Comparison of ENCODE assay signal across 15 cellular contexts in genomic region chr1:54228638-54229079, GRCh38. TPM values are rescaled to one million over a fixed set of nuclear protein-coding genes. Genes with fewer than 3 reads are reported as not detected.
DNase-seq lines count a peak whose midpoint lies in the region; ATAC-seq and TF ChIP-seq lines count a peak whose summit lies in the region.
"Had no signal": no experiment of that assay in that cellular context is flagged by ENCODE, and none has a peak within 500 bp of the region (broad histone marks: within the 10 kb centered on the region; RNA-seq: fewer than 3 reads in every experiment).

No MANE protein-coding gene starts in this region.

- no peaks in the 10 kb centered on the region for H3K79me2 ChIP-seq in SK-N-SH (ENCODE audit: insufficient read depth)

- H2AFZ ChIP-seq in SK-N-SH (ENCODE audit: low read depth): no peak overlapping the region

- no peaks in the 10 kb centered on the region for H3K9me3 ChIP-seq in SK-N-SH
- H3K9me3 ChIP-seq: colonic mucosa, sigmoid colon had no signal

- H3K4me3 ChIP-seq in SK-N-SH (ENCODE audit: low read depth in 2 of 2, low read length in 1 of 2): no peak overlapping the region
- H3K4me3 ChIP-seq in brain microvascular endothelial cell (ENCODE audit: low read depth, low read length): no peak overlapping the region
- H3K4me3 ChIP-seq: colonic mucosa, lung, sigmoid colon had no signal

- no peak overlapping the region for H3K9ac ChIP-seq in SK-N-SH

- H3K36me3 ChIP-seq in SK-N-SH (replicated peaks in 1 of 2; ENCODE audit: control insufficient read depth in 1 of 2, insufficient read depth in 2 of 2, low read length in 1 of 2) (peaks cover 0 to 5% of the 10 kb centered on the region in 2 experiments), brain microvascular endothelial cell (replicated peaks) (no peaks in the 10 kb centered on the region)
- H3K36me3 ChIP-seq: colonic mucosa had no signal

- POLR2A ChIA-PET in SK-N-SH (lab: Yijun Ruan, JAX): interaction anchor here (0.7 to 1.1 kb wide), 2 partner anchors 18 to 41 kb away, joined by 3 read pairs; no protein-coding TSS in a partner anchor

- H3K27ac ChIP-seq in SK-N-SH (ENCODE audit: low read depth in 2 of 2, low read length in 1 of 2): peak overlapping the region; percentile 50 to 95
- H3K27ac ChIP-seq in VCaP: peak overlapping the region; percentile 41; the same call in 1 of the 2 replicates
- no peak overlapping the region for H3K27ac ChIP-seq in brain microvascular endothelial cell
- H3K27ac ChIP-seq: colonic mucosa had no signal

- H3K4me1 ChIP-seq in SK-N-SH (ENCODE audit: control insufficient read depth in 1 of 2, insufficient read depth in 2 of 2, low read depth in 1 of 2, low read length in 1 of 2): peaks cover 18 to 72% of the 10 kb centered on the region in 2 experiments
- H3K4me1 ChIP-seq: colonic mucosa had no signal

- H3K9me2 ChIP-seq in SK-N-SH: no peaks in the 10 kb centered on the region

- peaks cover 42% of the 10 kb centered on the region for H3K4me1 Mint-ChIP-seq in stimulated activated effector memory CD8-positive, alpha-beta T cell treated with anti-CD3 and anti-CD28 coated beads, Interleukin-12 subunit alpha, Interleukin-12 subunit beta, amount 100 ng/mL, for 72 hours

- ATAC-seq in SK-N-SH treated with all-trans-retinoic acid at 6 μM for 48 hours: no peak
- ATAC-seq in left lobe of liver: peak; percentile 12
- no peak for ATAC-seq in stimulated activated effector memory CD8-positive, alpha-beta T cell treated with anti-CD3 and anti-CD28 coated beads, Interleukin-12 subunit alpha, Interleukin-12 subunit beta, amount 100 ng/mL, for 72 hours
- no peak for ATAC-seq in omental fat pad (ENCODE audit: low FRiP score)

- H3K4me2 ChIP-seq in SK-N-SH: peak overlapping the region; percentile 58; the same call in 1 of the 2 replicates

- no peak for TF ChIP-seq EP300 in SK-N-SH (IDR thresholded peaks at IDR 0.05; ENCODE audit: borderline replicate concordance in 1 of 2, low read depth in 1 of 2, low read length in 1 of 2)

- no peak for DNase-seq in SK-N-SH
- no peak for DNase-seq in left lobe of liver (ENCODE audit: low spot score)
- no peak for DNase-seq in stimulated activated effector memory CD8-positive, alpha-beta T cell treated with anti-CD3 and anti-CD28 coated beads, Interleukin-12 subunit alpha, Interleukin-12 subunit beta, amount 100 ng/mL, for 72 hours (ENCODE audit: low spot score in 2 of 2)
- no peak for DNase-seq in GM10266 (ENCODE audit: extremely low spot score)
- DNase-seq in omental fat pad (ENCODE audit: low spot score): no peak
- DNase-seq in brain microvascular endothelial cell: no peak
- DNase-seq: activated T-cell treated with anti-CD3 and anti-CD28 coated beads, Interleukin-2, amount 50 U/mL, for 24 hours; colonic mucosa; NCI-H187 treated with DMSO at 0.1 percent for 48 hours; sigmoid colon; stimulated activated CD4-positive, alpha-beta T cell treated with anti-CD3 and anti-CD28 coated beads, Interleukin-4, amount 100 ng/mL, for 1 hour had no signal

- TF ChIP-seq RAD21 in SK-N-SH (IDR thresholded peaks at IDR 0.05; ENCODE audit: low read length): no peak

- no peaks in the 10 kb centered on the region for H3K9me3 Mint-ChIP-seq in stimulated activated effector memory CD8-positive, alpha-beta T cell treated with anti-CD3 and anti-CD28 coated beads, Interleukin-12 subunit alpha, Interleukin-12 subunit beta, amount 100 ng/mL, for 72 hours
- H3K9me3 Mint-ChIP-seq: activated T-cell treated with anti-CD3 and anti-CD28 coated beads, Interleukin-2, amount 50 U/mL, for 24 hours; naive thymus-derived CD4-positive, alpha-beta T cell had no signal

- 83% methylated on average over 4 of the region's 13 CpGs for WGBS in SK-N-SH (ENCODE audit: low lambda C conversion rate)

- H4K20me1 ChIP-seq in SK-N-SH (ENCODE audit: insufficient read depth): no peaks in the 10 kb centered on the region

- TF ChIP-seq CTCF in SK-N-SH (IDR thresholded peaks at IDR 0.05): no peak
- TF ChIP-seq CTCF in VCaP (conservative IDR thresholded peaks at IDR 0.05): no peak
- TF ChIP-seq CTCF in GM10266 (IDR thresholded peaks at IDR 0.05; ENCODE audit: control insufficient read depth, insufficient read depth, low read depth, missing control alignments): no peak
- no peak for TF ChIP-seq CTCF in omental fat pad (IDR thresholded peaks at IDR 0.05)
- TF ChIP-seq CTCF in brain microvascular endothelial cell (IDR thresholded peaks at IDR 0.05; ENCODE audit: low read depth, low read length, missing control alignments): no peak

- peak overlapping the region; percentile 86 for H3K27ac Mint-ChIP-seq in stimulated activated effector memory CD8-positive, alpha-beta T cell treated with anti-CD3 and anti-CD28 coated beads, Interleukin-12 subunit alpha, Interleukin-12 subunit beta, amount 100 ng/mL, for 72 hours

- CTCF ChIA-PET in SK-N-SH (lab: Yijun Ruan, JAX): interaction anchor here (0.9 to 4.8 kb wide), 3 partner anchors 45 to 261 kb away, joined by 4 to 20 read pairs (median 12); no protein-coding TSS in a partner anchor

- in situ Hi-C loops in brain microvascular endothelial cell (cut with HindIII; ENCODE audit: low pct_ligation_motif_present, low sequenced_read_pairs): no loop called here

- peaks cover 59% of the 10 kb centered on the region for H3K36me3 Mint-ChIP-seq in stimulated activated effector memory CD8-positive, alpha-beta T cell treated with anti-CD3 and anti-CD28 coated beads, Interleukin-12 subunit alpha, Interleukin-12 subunit beta, amount 100 ng/mL, for 72 hours

- H3K27me3 ChIP-seq in SK-N-SH (ENCODE audit: insufficient read depth): no peaks in the 10 kb centered on the region
- H3K27me3 ChIP-seq in brain microvascular endothelial cell (replicated peaks): no peaks in the 10 kb centered on the region
- H3K27me3 ChIP-seq: colonic mucosa, sigmoid colon had no signal

- peak overlapping the region; percentile 53 for H3K4me3 Mint-ChIP-seq in stimulated activated effector memory CD8-positive, alpha-beta T cell treated with anti-CD3 and anti-CD28 coated beads, Interleukin-12 subunit alpha, Interleukin-12 subunit beta, amount 100 ng/mL, for 72 hours
- H3K4me3 Mint-ChIP-seq: activated T-cell treated with anti-CD3 and anti-CD28 coated beads, Interleukin-2, amount 50 U/mL, for 24 hours had no signal

- peaks cover 7% of the 10 kb centered on the region for H3F3A ChIP-seq in SK-N-SH (replicated peaks; ENCODE audit: insufficient read depth)

TF ChIP-seq in SK-N-SH, 30 proteins besides CTCF, POLR2A, EP300 and RAD21 (continues in another document):
- TF ChIP-seq POLR2AphosphoS5 (IDR thresholded peaks at IDR 0.05; ENCODE audit: low read depth, low read length): no peak
- no peak for TF ChIP-seq FOXJ3 (CRISPR knock-in tag; IDR thresholded peaks at IDR 0.05)
- no peak for TF ChIP-seq MEF2A (IDR thresholded peaks at IDR 0.05; ENCODE audit: borderline replicate concordance, low read depth)
- no peak for TF ChIP-seq TEAD4 (IDR thresholded peaks at IDR 0.05; ENCODE audit: borderline replicate concordance, insufficient read depth)
- TF ChIP-seq FOXM1 (IDR thresholded peaks at IDR 0.05; ENCODE audit: low read depth): no peak
- TF ChIP-seq FOSL2 (IDR thresholded peaks at IDR 0.05; ENCODE audit: borderline replicate concordance, low read depth): no peak
- no peak for TF ChIP-seq NRF1 (IDR thresholded peaks at IDR 0.05; ENCODE audit: low read depth, low read length)

TF ChIP-seq in SK-N-SH treated with all-trans-retinoic acid at 6 μM for 48 hours, 23 proteins besides CTCF, POLR2A, EP300 and RAD21:
- TF ChIP-seq CREB5 (CRISPR knock-in tag; IDR thresholded peaks at IDR 0.05; ENCODE audit: low read depth) (no peak), ZNF70 (CRISPR knock-in tag; IDR thresholded peaks at IDR 0.05) (no peak), RARB (CRISPR knock-in tag; IDR thresholded peaks at IDR 0.05) (no peak), TCF4 (CRISPR knock-in tag; IDR thresholded peaks at IDR 0.05; ENCODE audit: borderline replicate concordance) (no peak), ZNF565 (CRISPR knock-in tag; conservative IDR thresholded peaks at IDR 0.05; ENCODE audit: low read depth) (no peak), SNAI2 (CRISPR knock-in tag; IDR thresholded peaks at IDR 0.05) (no peak), ARNTL (CRISPR knock-in tag; IDR thresholded peaks at IDR 0.05; ENCODE audit: borderline replicate concordance, low read depth) (no peak), PPARA (CRISPR knock-in tag; IDR thresholded peaks at IDR 0.05; ENCODE audit: borderline replicate concordance) (no peak), ISL1 (CRISPR knock-in tag; IDR thresholded peaks at IDR 0.05) (no peak), TOX (CRISPR knock-in tag; IDR thresholded peaks at IDR 0.05; ENCODE audit: borderline replicate concordance) (no peak)

RNA-seq across cellular contexts. Expression of gene MRPL37, which starts 28.7 kb away (rescaled TPM):
- 10.1 and 11.3 TPM in 2 replicates for polyA plus RNA-seq in SK-N-SH (2012; rRNA removed)
- 13.6 and 14.2 TPM in 2 replicates for polyA plus RNA-seq in SK-N-SH (2012; cell fraction: cytosol; rRNA removed)
- polyA plus RNA-seq in SK-N-SH (2012; cell fraction: nucleus; rRNA removed): 8.8 and 11.7 TPM in 2 replicates
- 88.9 TPM for total RNA-seq in left lobe of liver
- 10 to 100 TPM; 53.2 to 84.9 (median 56.9) TPM for total RNA-seq in omental fat pad

RNA-seq across cellular contexts. Expression of gene CYB5RL, which starts 28.8 kb away (rescaled TPM):
- 3.3 and 4.7 TPM in 2 replicates for polyA plus RNA-seq in SK-N-SH (2012; rRNA removed)
- 2.2 and 3.0 TPM in 2 replicates for polyA plus RNA-seq in SK-N-SH (2012; cell fraction: cytosol; rRNA removed)
- polyA plus RNA-seq in SK-N-SH (2012; cell fraction: nucleus; rRNA removed): 5.9 and 7.0 TPM in 2 replicates
- total RNA-seq in left lobe of liver: 3.5 TPM
- 1 to 10 TPM; 3.1 to 7.1 (median 4.1) TPM for total RNA-seq in omental fat pad
